ENCODE assay signal across 1 cellular context in the genomic region with DNA sequence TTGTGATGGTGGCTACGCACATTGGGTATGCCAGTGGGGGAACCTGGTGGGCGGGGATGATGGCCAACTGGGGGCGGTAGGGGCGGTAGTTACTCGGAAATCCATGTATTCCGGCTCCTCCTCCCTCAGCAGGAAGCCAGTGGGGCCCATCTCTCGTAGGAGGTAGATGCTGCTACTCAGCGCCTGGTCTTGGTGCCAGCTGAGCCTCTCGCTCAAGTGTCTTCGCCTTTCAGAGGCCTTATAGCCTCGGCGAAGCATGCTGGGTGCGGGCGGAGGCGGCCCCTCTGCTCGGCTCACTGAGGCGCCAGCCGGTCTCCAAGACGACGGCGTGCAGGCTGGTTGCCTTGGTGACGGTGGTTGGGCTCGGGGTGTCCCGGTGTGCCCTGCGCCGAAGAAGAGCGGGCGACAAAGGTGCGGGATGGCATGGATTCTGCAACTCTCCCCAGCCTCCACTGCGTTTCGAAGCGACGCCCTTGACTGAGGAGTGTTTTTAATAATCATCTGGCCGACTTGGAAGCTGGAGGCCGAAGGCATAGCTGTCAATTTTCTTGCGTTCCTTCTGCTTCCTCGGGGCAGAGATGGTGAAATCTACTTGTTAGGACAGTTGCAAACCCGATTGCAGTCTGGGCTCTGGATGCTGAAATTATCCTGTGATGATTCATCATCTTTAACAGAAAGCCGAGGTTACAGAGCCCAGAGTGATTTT.
TF ChIP-seq lines count a peak whose summit lies in the region.

A gene with protein sequence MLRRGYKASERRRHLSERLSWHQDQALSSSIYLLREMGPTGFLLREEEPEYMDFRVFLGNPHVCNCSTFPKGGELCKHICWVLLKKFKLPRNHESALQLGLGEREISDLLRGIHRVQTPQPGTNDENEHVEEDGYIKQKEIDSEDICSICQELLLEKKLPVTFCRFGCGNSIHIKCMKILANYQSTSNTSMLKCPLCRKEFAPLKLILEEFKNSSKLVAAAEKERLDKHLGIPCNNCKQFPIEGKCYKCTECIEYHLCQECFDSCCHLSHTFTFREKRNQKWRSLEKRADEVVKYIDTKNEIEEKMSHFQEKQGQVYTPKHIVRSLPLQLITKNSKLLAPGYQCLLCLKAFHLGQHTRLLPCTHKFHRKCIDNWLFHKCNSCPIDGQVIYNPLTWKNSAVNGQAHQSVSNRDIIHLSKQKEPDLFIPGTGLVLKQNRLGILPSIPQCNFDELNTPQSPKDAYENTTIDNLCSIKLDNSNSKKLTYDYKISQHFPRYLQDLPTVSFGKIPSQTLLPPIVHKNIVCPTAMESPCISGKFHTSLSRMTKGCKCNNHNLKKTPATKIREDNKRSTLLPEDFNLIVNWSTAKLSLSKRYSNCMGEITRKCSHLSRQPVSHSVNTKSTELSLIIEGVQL (minus strand): TSS at position 298 of the 706 bp plus-strand sequence. CDS start 40 bp downstream, at position 258.

TF ChIP-seq in IMR-90, 13 proteins besides CTCF, POLR2A, EP300 and RAD21:
- TF ChIP-seq FOS (IDR thresholded peaks at IDR 0.05; ENCODE audit: low read depth, low read length): no peak
- no peak; the same call in 1 of the 2 replicates for TF ChIP-seq BHLHE40 (IDR thresholded peaks at IDR 0.05; ENCODE audit: low read depth, low read length)
- TF ChIP-seq, protein P1, sequence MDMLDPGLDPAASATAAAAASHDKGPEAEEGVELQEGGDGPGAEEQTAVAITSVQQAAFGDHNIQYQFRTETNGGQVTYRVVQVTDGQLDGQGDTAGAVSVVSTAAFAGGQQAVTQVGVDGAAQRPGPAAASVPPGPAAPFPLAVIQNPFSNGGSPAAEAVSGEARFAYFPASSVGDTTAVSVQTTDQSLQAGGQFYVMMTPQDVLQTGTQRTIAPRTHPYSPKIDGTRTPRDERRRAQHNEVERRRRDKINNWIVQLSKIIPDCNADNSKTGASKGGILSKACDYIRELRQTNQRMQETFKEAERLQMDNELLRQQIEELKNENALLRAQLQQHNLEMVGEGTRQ (IDR thresholded peaks at IDR 0.05; ENCODE audit: low read depth, low read length): no peak
- TF ChIP-seq RCOR1 (IDR thresholded peaks at IDR 0.05; ENCODE audit: insufficient replicate concordance, low read length): no peak
- TF ChIP-seq MXI1 (IDR thresholded peaks at IDR 0.05; ENCODE audit: borderline replicate concordance, low read depth, low read length): peak; percentile 91
- TF ChIP-seq CHD1 (IDR thresholded peaks at IDR 0.05; ENCODE audit: low read depth, low read length): 0 out of 2 replicates have a peak, but pooled peaks have one; percentile 30
- TF ChIP-seq RFX5 (IDR thresholded peaks at IDR 0.05; ENCODE audit: low read depth, low read length): no peak
- TF ChIP-seq SMC3 (IDR thresholded peaks at IDR 0.05; ENCODE audit: low read depth, low read length): no peak
- TF ChIP-seq, protein P2, sequence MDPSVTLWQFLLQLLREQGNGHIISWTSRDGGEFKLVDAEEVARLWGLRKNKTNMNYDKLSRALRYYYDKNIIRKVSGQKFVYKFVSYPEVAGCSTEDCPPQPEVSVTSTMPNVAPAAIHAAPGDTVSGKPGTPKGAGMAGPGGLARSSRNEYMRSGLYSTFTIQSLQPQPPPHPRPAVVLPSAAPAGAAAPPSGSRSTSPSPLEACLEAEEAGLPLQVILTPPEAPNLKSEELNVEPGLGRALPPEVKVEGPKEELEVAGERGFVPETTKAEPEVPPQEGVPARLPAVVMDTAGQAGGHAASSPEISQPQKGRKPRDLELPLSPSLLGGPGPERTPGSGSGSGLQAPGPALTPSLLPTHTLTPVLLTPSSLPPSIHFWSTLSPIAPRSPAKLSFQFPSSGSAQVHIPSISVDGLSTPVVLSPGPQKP (IDR thresholded peaks at IDR 0.05; ENCODE audit: borderline replicate concordance, low read depth, low read length): no peak
- no peak for TF ChIP-seq NFE2L2 (IDR thresholded peaks at IDR 0.05; ENCODE audit: low read depth, low read length)
- no peak; the same call in 1 of the 2 replicates for TF ChIP-seq MAZ (IDR thresholded peaks at IDR 0.05; ENCODE audit: borderline replicate concordance, low read depth, low read length)
- TF ChIP-seq MAFK (IDR thresholded peaks at IDR 0.05; ENCODE audit: low read depth, low read length): no peak
- peak; percentile 88 for TF ChIP-seq CEBPB (IDR thresholded peaks at IDR 0.05; ENCODE audit: low read depth, low read length)
